In genomic region chr4:124420166-124420695, GRCh38 we compare ENCODE assay signal across 31 cellular contexts.
"Had no signal": no experiment of that assay in that cellular context is flagged by ENCODE, and none has a peak within 500 bp of the region (broad histone marks: within the 10 kb centered on the region; RNA-seq: fewer than 3 reads in every experiment).

No MANE protein-coding gene starts in this region.

- H3K27me3 ChIP-seq: adrenal gland, body of pancreas, esophagus muscularis mucosa, foreskin keratinocyte, gastrocnemius medialis, heart left ventricle had no signal

- H3K27ac ChIP-seq: adrenal gland, body of pancreas, esophagus muscularis mucosa, foreskin keratinocyte, gastrocnemius medialis, heart left ventricle had no signal

- H3K27ac Mint-ChIP-seq: activated CD4-positive, alpha-beta memory T cell treated with anti-CD3 and anti-CD28 coated beads for 36 hours; activated CD4-positive, alpha-beta T cell treated with anti-CD3 and anti-CD28 coated beads for 36 hours; activated CD4-positive, alpha-beta T cell treated with anti-CD3 and anti-CD28 coated beads, Interleukin-2, amount 10 ng/mL, durations not matched to agents 24 days and 14 days; activated CD8-positive, alpha-beta memory T cell treated with anti-CD3 and anti-CD28 coated beads, Interleukin-2, amount 10 ng/mL, durations not matched to agents 7 days and 5 days; activated CD8-positive, alpha-beta T cell treated with anti-CD3 and anti-CD28 coated beads, Interleukin-2, amount 10 ng/mL, durations not matched to agents 7 days and 5 days; activated naive CD4-positive, alpha-beta T cell treated with anti-CD3 and anti-CD28 coated beads for 36 hours; activated naive CD4-positive, alpha-beta T cell treated with anti-CD3 and anti-CD28 coated beads, Interleukin-2, amount 50 U/mL, for 24 hours; activated naive CD8-positive, alpha-beta T cell treated with anti-CD3 and anti-CD28 coated beads for 36 hours; activated naive CD8-positive, alpha-beta T cell treated with anti-CD3 and anti-CD28 coated beads, Interleukin-2, amount 50 U/mL, for 24 hours; activated T-helper 1 cell treated with anti-CD3 and anti-CD28 coated beads, Interleukin-12 subunit alpha, Interleukin-12 subunit beta, Interleukin-2, Interleukin-4 antibody, amounts not matched to agents 30 ng/mL and 10 ng/mL and 1 ng/mL, durations not matched to agents 14 hours and 24 hours and 36 hours; activated T-helper 2 cell treated with anti-CD3 and anti-CD28 coated beads, Interferon-gamma antibody, Interleukin-2, Interleukin-4, amounts not matched to agents 10 μg/mL and 5 μg/mL and 100 μg/mL, durations not matched to agents 14 hours and 24 hours and 36 hours; endodermal cell had no signal

- H3K4me3 Mint-ChIP-seq: activated CD4-positive, alpha-beta memory T cell treated with anti-CD3 and anti-CD28 coated beads for 36 hours; activated CD4-positive, alpha-beta T cell treated with anti-CD3 and anti-CD28 coated beads for 36 hours; activated CD4-positive, alpha-beta T cell treated with anti-CD3 and anti-CD28 coated beads, Interleukin-2, amount 10 ng/mL, durations not matched to agents 24 days and 14 days; activated CD8-positive, alpha-beta memory T cell treated with anti-CD3 and anti-CD28 coated beads, Interleukin-2, amount 10 ng/mL, durations not matched to agents 7 days and 5 days; activated CD8-positive, alpha-beta T cell treated with anti-CD3 and anti-CD28 coated beads, Interleukin-2, amount 10 ng/mL, durations not matched to agents 7 days and 5 days; activated naive CD4-positive, alpha-beta T cell treated with anti-CD3 and anti-CD28 coated beads for 36 hours; activated naive CD4-positive, alpha-beta T cell treated with anti-CD3 and anti-CD28 coated beads, Interleukin-2, amount 50 U/mL, for 24 hours; activated naive CD8-positive, alpha-beta T cell treated with anti-CD3 and anti-CD28 coated beads for 36 hours; activated naive CD8-positive, alpha-beta T cell treated with anti-CD3 and anti-CD28 coated beads, Interleukin-2, amount 50 U/mL, for 24 hours; activated T-helper 1 cell treated with anti-CD3 and anti-CD28 coated beads, Interleukin-12 subunit alpha, Interleukin-12 subunit beta, Interleukin-2, Interleukin-4 antibody, amounts not matched to agents 30 ng/mL and 10 ng/mL and 1 ng/mL, durations not matched to agents 14 hours and 24 hours and 36 hours; endodermal cell had no signal

- H3K9me3 ChIP-seq: adrenal gland, body of pancreas, esophagus muscularis mucosa, gastrocnemius medialis, heart left ventricle had no signal

- H3K36me3 Mint-ChIP-seq: activated CD4-positive, alpha-beta memory T cell treated with anti-CD3 and anti-CD28 coated beads for 36 hours; activated CD8-positive, alpha-beta memory T cell treated with anti-CD3 and anti-CD28 coated beads, Interleukin-2, amount 10 ng/mL, durations not matched to agents 7 days and 5 days; activated naive CD4-positive, alpha-beta T cell treated with anti-CD3 and anti-CD28 coated beads, Interleukin-2, amount 50 U/mL, for 24 hours; activated naive CD8-positive, alpha-beta T cell treated with anti-CD3 and anti-CD28 coated beads for 36 hours had no signal

- H3K27me3 Mint-ChIP-seq: activated CD4-positive, alpha-beta memory T cell treated with anti-CD3 and anti-CD28 coated beads for 36 hours; activated CD4-positive, alpha-beta T cell treated with anti-CD3 and anti-CD28 coated beads for 36 hours; activated CD4-positive, alpha-beta T cell treated with anti-CD3 and anti-CD28 coated beads, Interleukin-2, amount 10 ng/mL, durations not matched to agents 24 days and 14 days; activated CD8-positive, alpha-beta memory T cell treated with anti-CD3 and anti-CD28 coated beads, Interleukin-2, amount 10 ng/mL, durations not matched to agents 7 days and 5 days; activated naive CD4-positive, alpha-beta T cell treated with anti-CD3 and anti-CD28 coated beads, Interleukin-2, amount 50 U/mL, for 24 hours; activated naive CD8-positive, alpha-beta T cell treated with anti-CD3 and anti-CD28 coated beads for 36 hours; activated naive CD8-positive, alpha-beta T cell treated with anti-CD3 and anti-CD28 coated beads, Interleukin-2, amount 50 U/mL, for 24 hours had no signal

- H3K4me1 ChIP-seq: adrenal gland, body of pancreas, foreskin keratinocyte, gastrocnemius medialis, heart left ventricle had no signal

- DNase-seq: activated CD4-positive, alpha-beta memory T cell treated with anti-CD3 and anti-CD28 coated beads for 36 hours; activated CD4-positive, alpha-beta T cell treated with anti-CD3 and anti-CD28 coated beads for 36 hours; activated CD4-positive, alpha-beta T cell treated with anti-CD3 and anti-CD28 coated beads, Interleukin-2, amount 10 ng/mL, durations not matched to agents 24 days and 14 days; activated CD4-positive, CD25-positive, alpha-beta regulatory T cell; activated CD4-positive, CD25-positive, alpha-beta regulatory T cell treated with anti-CD3 and anti-CD28 coated beads, Interleukin-2, amount 50 U/mL, for 72 hours; activated CD8-positive, alpha-beta memory T cell treated with anti-CD3 and anti-CD28 coated beads, Interleukin-2, amount 10 ng/mL, durations not matched to agents 7 days and 5 days; activated CD8-positive, alpha-beta memory T cell treated with anti-CD3 and anti-CD28 coated beads, Interleukin-2, amount 50 U/mL, for 4 hours; activated CD8-positive, alpha-beta T cell treated with anti-CD3 and anti-CD28 coated beads, Interleukin-2, amount 10 ng/mL, durations not matched to agents 7 days and 5 days; activated effector memory CD4-positive, alpha-beta T cell treated with anti-CD3 and anti-CD28 coated beads, Interleukin-2, amount 50 U/mL, for 16 hours; activated naive CD4-positive, alpha-beta T cell treated with anti-CD3 and anti-CD28 coated beads for 36 hours; activated naive CD8-positive, alpha-beta T cell treated with anti-CD3 and anti-CD28 coated beads for 36 hours; activated naive CD8-positive, alpha-beta T cell treated with anti-CD3 and anti-CD28 coated beads, Interleukin-2, amount 50 U/mL, for 24 hours; activated T-cell treated with anti-CD3 and anti-CD28 coated beads, Interleukin-2, amount 50 U/mL, for 1 hour; activated T-cell treated with anti-CD3 and anti-CD28 coated beads, Interleukin-2, amount 50 U/mL, for 48 hours; adrenal gland; amygdala; aorta; body of pancreas; caudate nucleus; effector CD8-positive, alpha-beta T cell; endodermal cell; erythroblast; foreskin keratinocyte; gastrocnemius medialis; glutamatergic neuron; heart left ventricle; T-helper 2 cell had no signal

- H3K9me3 Mint-ChIP-seq: activated CD4-positive, alpha-beta memory T cell treated with anti-CD3 and anti-CD28 coated beads for 36 hours; activated CD4-positive, alpha-beta T cell treated with anti-CD3 and anti-CD28 coated beads, Interleukin-2, amount 10 ng/mL, durations not matched to agents 24 days and 14 days; activated naive CD4-positive, alpha-beta T cell treated with anti-CD3 and anti-CD28 coated beads for 36 hours; activated T-helper 1 cell treated with anti-CD3 and anti-CD28 coated beads, Interleukin-12 subunit alpha, Interleukin-12 subunit beta, Interleukin-2, Interleukin-4 antibody, amounts not matched to agents 30 ng/mL and 10 ng/mL and 1 ng/mL, durations not matched to agents 14 hours and 24 hours and 36 hours; activated T-helper 2 cell treated with anti-CD3 and anti-CD28 coated beads, Interferon-gamma antibody, Interleukin-2, Interleukin-4, amounts not matched to agents 10 μg/mL and 5 μg/mL and 100 μg/mL, durations not matched to agents 14 hours and 24 hours and 36 hours; endodermal cell had no signal

- H3K4me3 ChIP-seq: adrenal gland, body of pancreas, esophagus muscularis mucosa, gastrocnemius medialis, heart left ventricle had no signal

- H3K36me3 ChIP-seq: adrenal gland, esophagus muscularis mucosa, gastrocnemius medialis, heart left ventricle had no signal

- H3K4me1 Mint-ChIP-seq: activated CD4-positive, alpha-beta T cell treated with anti-CD3 and anti-CD28 coated beads for 36 hours; activated CD8-positive, alpha-beta memory T cell treated with anti-CD3 and anti-CD28 coated beads, Interleukin-2, amount 10 ng/mL, durations not matched to agents 7 days and 5 days; activated naive CD4-positive, alpha-beta T cell treated with anti-CD3 and anti-CD28 coated beads, Interleukin-2, amount 50 U/mL, for 24 hours; activated naive CD8-positive, alpha-beta T cell treated with anti-CD3 and anti-CD28 coated beads for 36 hours; activated naive CD8-positive, alpha-beta T cell treated with anti-CD3 and anti-CD28 coated beads, Interleukin-2, amount 50 U/mL, for 24 hours had no signal

- ATAC-seq: activated CD4-positive, alpha-beta T cell treated with anti-CD3 and anti-CD28 coated beads for 36 hours; activated CD8-positive, alpha-beta memory T cell treated with anti-CD3 and anti-CD28 coated beads, Interleukin-2, amount 10 ng/mL, durations not matched to agents 7 days and 5 days; activated CD8-positive, alpha-beta T cell treated with anti-CD3 and anti-CD28 coated beads, Interleukin-2, amount 10 ng/mL, durations not matched to agents 7 days and 5 days; activated naive CD8-positive, alpha-beta T cell treated with anti-CD3 and anti-CD28 coated beads, Interleukin-2, amount 50 U/mL, for 24 hours; body of pancreas; foreskin keratinocyte; gastrocnemius medialis; heart left ventricle had no signal
